In genomic region chr10:8033812-8034665, GRCh38 we compare ENCODE assay signal across 12 cellular contexts. TPM values are rescaled to one million over a fixed set of nuclear protein-coding genes. Genes with fewer than 3 reads are reported as not detected.
DNase-seq lines count a peak whose midpoint lies in the region; ATAC-seq, FAIRE-seq and TF ChIP-seq lines count a peak whose summit lies in the region.
"Had no signal": no experiment of that assay in that cellular context is flagged by ENCODE, and none has a peak within 500 bp of the region (broad histone marks: within the 10 kb centered on the region; RNA-seq: fewer than 3 reads in every experiment).

No MANE protein-coding gene starts in this region.

- no peak for TF ChIP-seq POLR2A in body of pancreas (IDR thresholded peaks at IDR 0.05)

- H3K9ac ChIP-seq in kidney (ENCODE audit: low read length in 2 of 2) = no peak overlapping the region

- ATAC-seq in body of pancreas (peak; percentile 6), GM19452 (IDR thresholded peaks at IDR 0.05; ENCODE audit: unreplicated experiment) (no peak)

- FAIRE-seq in kidney (lab: Jason Lieb, UNC) (no peak), RCC 7860 (lab: Jason Lieb, UNC) (no peak)
- FAIRE-seq: A204.1, G401.6 had no signal

- peaks cover 13% of the 10 kb centered on the region for H3K4me1 Mint-ChIP-seq in activated CD4-positive, alpha-beta T cell treated with anti-CD3 and anti-CD28 coated beads, Interleukin-2, amount 10 ng/mL, durations not matched to agents 24 days and 14 days

- H3K4me3 ChIP-seq in body of pancreas (no peak overlapping the region), kidney (ENCODE audit: low read length in 2 of 2) (no peak overlapping the region)
- H3K4me3 ChIP-seq: HAP-1 had no signal

- DNase-seq in activated CD4-positive, alpha-beta T cell treated with anti-CD3 and anti-CD28 coated beads, Interleukin-2, amount 10 ng/mL, durations not matched to agents 24 days and 14 days = peak; percentile 60
- no peak for DNase-seq in activated CD4-positive, alpha-beta T cell treated with anti-CD3 and anti-CD28 coated beads for 1 hour
- DNase-seq in body of pancreas = no peak
- no peak for DNase-seq in kidney
- peak; percentile 35 for DNase-seq in stimulated activated CD8-positive, alpha-beta memory T cell treated with anti-CD3 and anti-CD28 coated beads, Interleukin-4, amount 100 ng/mL, for 48 hours
- DNase-seq in RCC 7860 (ENCODE audit: low spot score) = no peak
- DNase-seq in cerebellar nuclear complex (lab: John Stamatoyannopoulos, UW) = no peak

- WGBS in body of pancreas, 2 donors = 6 to 10% methylated on average over 14 to 53 of the region's 54 CpGs

- H3K36me3 Mint-ChIP-seq in activated CD4-positive, alpha-beta T cell treated with anti-CD3 and anti-CD28 coated beads, Interleukin-2, amount 10 ng/mL, durations not matched to agents 24 days and 14 days (ENCODE audit: low read depth) = peaks cover 12% of the 10 kb centered on the region

- H3K9me3 ChIP-seq in body of pancreas = no peaks in the 10 kb centered on the region
- no peaks in the 10 kb centered on the region for H3K9me3 ChIP-seq in kidney (ENCODE audit: control insufficient read depth in 1 of 2, low read length in 2 of 2)
- H3K9me3 ChIP-seq: HAP-1 had no signal

- H3K9me3 Mint-ChIP-seq in activated CD4-positive, alpha-beta T cell treated with anti-CD3 and anti-CD28 coated beads, Interleukin-2, amount 10 ng/mL, durations not matched to agents 24 days and 14 days = peaks cover 10% of the 10 kb centered on the region

- H3K27me3 Mint-ChIP-seq in activated CD4-positive, alpha-beta T cell treated with anti-CD3 and anti-CD28 coated beads, Interleukin-2, amount 10 ng/mL, durations not matched to agents 24 days and 14 days = peaks cover 63% of the 10 kb centered on the region

- no peaks in the 10 kb centered on the region for H3K36me3 ChIP-seq in body of pancreas (replicated peaks in 1 of 2; ENCODE audit: insufficient read depth in 1 of 2, low read depth in 2 of 2)
- H3K36me3 ChIP-seq in kidney (ENCODE audit: control insufficient read depth in 1 of 2, insufficient read depth in 2 of 2, low read length in 2 of 2) = no peaks in the 10 kb centered on the region
- H3K36me3 ChIP-seq: HAP-1 had no signal

- intact Hi-C loops in activated CD4-positive, alpha-beta T cell treated with anti-CD3 and anti-CD28 coated beads, Interleukin-2, amount 10 ng/mL, durations not matched to agents 24 days and 14 days (cut with micrococcal nuclease) = no loop called here
- intact Hi-C loops in body of pancreas (cut with DNase I) (no loop called here), kidney (cut with DNase I) (no loop called here)

- H3K4me3 Mint-ChIP-seq in activated CD4-positive, alpha-beta T cell treated with anti-CD3 and anti-CD28 coated beads, Interleukin-2, amount 10 ng/mL, durations not matched to agents 24 days and 14 days = no peak overlapping the region

- H3K27me3 ChIP-seq in body of pancreas = peaks cover 7 to 48% of the 10 kb centered on the region in 2 donors

- TF ChIP-seq CTCF in body of pancreas (IDR thresholded peaks at IDR 0.05) (no peak), kidney (IDR thresholded peaks at IDR 0.05; ENCODE audit: borderline replicate concordance, extremely low read depth, insufficient read depth) (no peak)

- H3K4me1 ChIP-seq in body of pancreas (peaks cover 29% of the 10 kb centered on the region), kidney (ENCODE audit: control insufficient read depth in 1 of 2, insufficient read depth in 1 of 2, low read depth in 1 of 2, low read length in 2 of 2) (peaks cover 0 to 2% of the 10 kb centered on the region in 2 donors)
- H3K4me1 ChIP-seq: HAP-1 had no signal

- H3K27ac Mint-ChIP-seq in activated CD4-positive, alpha-beta T cell treated with anti-CD3 and anti-CD28 coated beads, Interleukin-2, amount 10 ng/mL, durations not matched to agents 24 days and 14 days = no peak overlapping the region

- H3K27ac ChIP-seq in body of pancreas (no peak overlapping the region), kidney (ENCODE audit: low read depth in 2 of 2, low read length in 2 of 2) (peak overlapping the region; percentile 63 to 74)

RNA-seq across cellular contexts. Expression of gene GATA3, which starts 20.4 kb away (rescaled TPM):
- total RNA-seq in activated CD4-positive, alpha-beta T cell treated with anti-CD3 and anti-CD28 coated beads, Interleukin-2, amount 10 ng/mL, durations not matched to agents 24 days and 14 days = 79.7 and 81.0 TPM in 2 replicates
- total RNA-seq in body of pancreas (under 1 TPM; 0.26 to 0.66 TPM), kidney (23.5 TPM)
- polyA plus RNA-seq in kidney (ENCODE audit: insufficient read depth, low read depth, low replicate concordance) = 45.9 TPM
- total RNA-seq: fibroblast of villous mesenchyme had no signal

Comparison
In these comparisons a context has a peak if more than half of its experiments do, and no peak if none do; other contexts are left out.
1. DNase-seq: peak in activated CD4-positive, alpha-beta T cell treated with anti-CD3 and anti-CD28 coated beads, Interleukin-2, amount 10 ng/mL, durations not matched to agents 24 days and 14 days (single experiment) and stimulated activated CD8-positive, alpha-beta memory T cell treated with anti-CD3 and anti-CD28 coated beads, Interleukin-4, amount 100 ng/mL, for 48 hours (single experiment); none in activated CD4-positive, alpha-beta T cell treated with anti-CD3 and anti-CD28 coated beads for 1 hour (single experiment), body of pancreas (0 of 4), kidney (single experiment), RCC 7860 (single experiment) and cerebellar nuclear complex (0 of 2).
2. H3K27ac ChIP-seq: peak in kidney (2 of 2); none in body of pancreas (0 of 4).
3. RNA of gene GATA3, which starts 20.4 kb away (total RNA-seq): 79.7 to 81.0 TPM in activated CD4-positive, alpha-beta T cell treated with anti-CD3 and anti-CD28 coated beads, Interleukin-2, amount 10 ng/mL, durations not matched to agents 24 days and 14 days and 23.5 TPM in kidney (single experiment); 0.26 to 0.66 TPM in body of pancreas; every median in the first group is over 10 times any median in the second.